In the genomic region with DNA sequence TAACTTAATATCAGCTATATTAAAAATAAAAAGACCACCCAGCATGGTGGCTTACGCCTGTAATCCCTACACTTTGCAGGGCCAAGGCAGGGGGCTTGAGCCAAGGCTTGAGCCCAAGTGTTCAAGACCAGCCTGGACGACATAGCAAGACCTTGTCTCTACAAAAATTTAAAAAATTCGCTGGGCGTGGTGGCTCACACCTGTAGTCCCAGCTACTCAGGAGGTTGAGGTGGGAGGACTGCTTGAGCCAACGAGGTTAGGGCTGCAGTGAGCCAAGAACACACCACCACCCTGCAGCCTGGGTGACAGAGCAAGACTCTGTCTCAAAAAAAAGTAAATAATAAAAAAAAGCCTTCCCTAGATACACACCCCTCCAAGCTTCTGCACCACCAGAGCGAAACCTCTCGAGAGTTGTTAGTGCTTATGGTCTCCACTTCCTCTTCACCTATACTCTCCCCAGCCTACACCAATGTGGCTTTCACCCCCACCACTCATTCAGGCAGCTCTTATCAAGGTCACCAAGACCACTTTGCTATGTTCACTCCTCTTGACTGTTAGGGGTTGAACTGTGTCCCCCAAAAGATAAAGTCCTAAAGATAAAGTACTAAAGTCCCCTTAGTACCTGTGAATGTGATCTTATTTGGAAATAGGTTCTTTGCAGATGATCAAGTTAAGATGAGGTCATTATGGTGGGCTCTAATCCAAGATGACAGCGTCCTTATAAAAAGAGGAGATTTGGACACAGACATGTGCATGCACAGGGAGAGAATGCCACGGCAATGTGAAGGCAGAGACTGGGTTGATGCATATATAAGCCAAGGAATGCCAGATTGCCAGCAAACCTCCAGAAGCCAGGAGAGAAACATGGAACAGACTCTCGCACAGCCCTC, we compare ENCODE assay signal across 8 cellular contexts. TPM values are rescaled to one million over a fixed set of nuclear protein-coding genes. Genes with fewer than 3 reads are reported as not detected.
DNase-seq lines count a peak whose midpoint lies in the region; ATAC-seq and TF ChIP-seq lines count a peak whose summit lies in the region.

No MANE protein-coding gene starts in this region.

- CTCF ChIA-PET in activated CD8-positive, alpha-beta T cell treated with anti-CD3 and anti-CD28 coated beads for 36 hours (lab: Charles Lee) = interaction anchor here (1.3 to 3.2 kb wide), 8 partner anchors 10 to 85 kb away, joined by 3 to 20 read pairs (median 4); no protein-coding TSS in a partner anchor

- peaks cover 11% of the 10 kb centered on the region for H3K4me1 ChIP-seq in upper lobe of right lung
- peaks cover 15% of the 10 kb centered on the region for H3K4me1 ChIP-seq in BE2C
- peaks cover 0 to 11% of the 10 kb centered on the region in 2 donors for H3K4me1 ChIP-seq in aorta (ENCODE audit: control insufficient read depth in 1 of 2, insufficient read depth in 2 of 2, low read length in 2 of 2)

- intact Hi-C loops in activated CD8-positive, alpha-beta T cell treated with anti-CD3 and anti-CD28 coated beads for 36 hours (cut with micrococcal nuclease) = no loop called here
- intact Hi-C loops in upper lobe of right lung (cut with DNase I) = no loop called here
- intact Hi-C loops in aorta (cut with DNase I) = no loop called here

- H3K4me3 ChIP-seq in upper lobe of right lung (no peak overlapping the region), BE2C (ENCODE audit: low read depth, low read length) (no peak overlapping the region), aorta (ENCODE audit: low read length in 2 of 2) (no peak overlapping the region)

- peaks cover 6% of the 10 kb centered on the region for H3K36me3 Mint-ChIP-seq in activated naive CD8-positive, alpha-beta T cell
- peaks cover 1% of the 10 kb centered on the region for H3K36me3 Mint-ChIP-seq in activated naive CD8-positive, alpha-beta T cell treated with anti-CD3 and anti-CD28 coated beads for 36 hours
- no peaks in the 10 kb centered on the region for H3K36me3 Mint-ChIP-seq in activated CD8-positive, alpha-beta T cell treated with anti-CD3 and anti-CD28 coated beads for 36 hours (ENCODE audit: low read depth)

- WGBS in aorta, 2 donors = 66 to 69% methylated on average over 10 of the region's 10 CpGs

- POLR2A ChIA-PET in activated CD8-positive, alpha-beta T cell treated with anti-CD3 and anti-CD28 coated beads for 36 hours (lab: Charles Lee) = interaction anchor here (1.1 kb wide), 1 partner anchor 17 kb away, joined by 3 read pairs; no protein-coding TSS in a partner anchor

- no peaks in the 10 kb centered on the region for H3K27me3 Mint-ChIP-seq in activated naive CD8-positive, alpha-beta T cell
- no peaks in the 10 kb centered on the region for H3K27me3 Mint-ChIP-seq in activated naive CD8-positive, alpha-beta T cell treated with anti-CD3 and anti-CD28 coated beads for 36 hours
- no peaks in the 10 kb centered on the region for H3K27me3 Mint-ChIP-seq in activated CD8-positive, alpha-beta T cell treated with anti-CD3 and anti-CD28 coated beads for 36 hours

- peak overlapping the region; percentile 24 for H3K27ac Mint-ChIP-seq in activated naive CD8-positive, alpha-beta T cell
- H3K27ac Mint-ChIP-seq in activated naive CD8-positive, alpha-beta T cell treated with anti-CD3 and anti-CD28 coated beads for 36 hours = no peak overlapping the region
- H3K27ac Mint-ChIP-seq in activated CD8-positive, alpha-beta T cell treated with anti-CD3 and anti-CD28 coated beads for 36 hours = no peak overlapping the region

- peak; percentile 55 for ATAC-seq in activated CD8-positive, alpha-beta T cell treated with anti-CD3 and anti-CD28 coated beads for 36 hours
- ATAC-seq in upper lobe of right lung = no peak
- no peak for ATAC-seq in aorta (ENCODE audit: low FRiP score)

- DNase-seq in activated naive CD8-positive, alpha-beta T cell treated with anti-CD3 and anti-CD28 coated beads for 36 hours = no peak
- DNase-seq in activated CD8-positive, alpha-beta T cell treated with anti-CD3 and anti-CD28 coated beads for 36 hours = peak; percentile 32
- DNase-seq in kidney tubule cell (ENCODE audit: low spot score) = peak; percentile 45
- DNase-seq in upper lobe of right lung = no peak
- no peak for DNase-seq in BE2C
- DNase-seq in NCI-H524 (lab: John Stamatoyannopoulos, UW) = no peak
- DNase-seq in aorta = no peak

- H3K36me3 ChIP-seq in upper lobe of right lung (peaks cover 15% of the 10 kb centered on the region), BE2C (peaks cover 3% of the 10 kb centered on the region; the same call in 1 of the 2 replicates), aorta (ENCODE audit: control insufficient read depth in 1 of 2, insufficient read depth in 2 of 2, low read length in 1 of 2) (peaks cover 0 to 1% of the 10 kb centered on the region in 2 donors)

- H3K9me3 Mint-ChIP-seq in activated naive CD8-positive, alpha-beta T cell (ENCODE audit: low read depth) = no peaks in the 10 kb centered on the region
- no peaks in the 10 kb centered on the region for H3K9me3 Mint-ChIP-seq in activated naive CD8-positive, alpha-beta T cell treated with anti-CD3 and anti-CD28 coated beads for 36 hours
- H3K9me3 Mint-ChIP-seq in activated CD8-positive, alpha-beta T cell treated with anti-CD3 and anti-CD28 coated beads for 36 hours = no peaks in the 10 kb centered on the region

- H3K27me3 ChIP-seq in upper lobe of right lung = no peaks in the 10 kb centered on the region
- H3K27me3 ChIP-seq in BE2C = no peaks in the 10 kb centered on the region
- no peaks in the 10 kb centered on the region for H3K27me3 ChIP-seq in aorta (ENCODE audit: control insufficient read depth in 1 of 2, insufficient read depth in 2 of 2, low read length in 1 of 2)

- no peak overlapping the region for H3K4me3 Mint-ChIP-seq in activated naive CD8-positive, alpha-beta T cell
- H3K4me3 Mint-ChIP-seq in activated naive CD8-positive, alpha-beta T cell treated with anti-CD3 and anti-CD28 coated beads for 36 hours = no peak overlapping the region
- H3K4me3 Mint-ChIP-seq in activated CD8-positive, alpha-beta T cell treated with anti-CD3 and anti-CD28 coated beads for 36 hours = no peak overlapping the region

- peak overlapping the region; percentile 75 for H3K27ac ChIP-seq in upper lobe of right lung
- H3K27ac ChIP-seq in aorta (ENCODE audit: low read depth in 1 of 2, low read length in 2 of 2) = peak overlapping the region in 1 of 2 donors; percentile 87

- no peak for TF ChIP-seq CTCF in activated CD8-positive, alpha-beta T cell treated with anti-CD3 and anti-CD28 coated beads for 36 hours (IDR thresholded peaks at IDR 0.05)
- TF ChIP-seq CTCF in upper lobe of right lung (IDR thresholded peaks at IDR 0.05) = no peak
- TF ChIP-seq CTCF in BE2C (IDR thresholded peaks at IDR 0.05; ENCODE audit: low read depth, low read length) = no peak

- H3K9me3 ChIP-seq in upper lobe of right lung (no peaks in the 10 kb centered on the region), BE2C (no peaks in the 10 kb centered on the region), aorta (ENCODE audit: control insufficient read depth, low read length) (no peaks in the 10 kb centered on the region)

- peaks cover 32% of the 10 kb centered on the region for H3K4me1 Mint-ChIP-seq in activated naive CD8-positive, alpha-beta T cell (ENCODE audit: low read depth)
- peaks cover 27% of the 10 kb centered on the region for H3K4me1 Mint-ChIP-seq in activated naive CD8-positive, alpha-beta T cell treated with anti-CD3 and anti-CD28 coated beads for 36 hours
- peaks cover 38% of the 10 kb centered on the region for H3K4me1 Mint-ChIP-seq in activated CD8-positive, alpha-beta T cell treated with anti-CD3 and anti-CD28 coated beads for 36 hours (ENCODE audit: low read depth)

RNA-seq across cellular contexts. Expression of a gene that starts 6.8 kb away (rescaled TPM):
- 10 to 100 TPM; 78.6 to 79.9 TPM for total RNA-seq in activated naive CD8-positive, alpha-beta T cell treated with anti-CD3 and anti-CD28 coated beads for 36 hours
- 10 to 100 TPM; 63.8 to 64.6 TPM for total RNA-seq in activated CD8-positive, alpha-beta T cell treated with anti-CD3 and anti-CD28 coated beads for 36 hours
- total RNA-seq in upper lobe of right lung (47.7 TPM), aorta (10 to 100 TPM; 39.3 to 59.9 TPM)
- 30.8 TPM for polyA plus RNA-seq in BE2C (2012; ENCODE audit: insufficient read depth, insufficient read length, low read depth)
- 10 to 100 TPM in 1 of 2 donors, 1 to 10 TPM in 1; 6.8 to 13.7 TPM for polyA plus RNA-seq in aorta

RNA-seq across cellular contexts. Expression of a gene that starts 58.7 kb away (rescaled TPM):
- total RNA-seq in activated naive CD8-positive, alpha-beta T cell treated with anti-CD3 and anti-CD28 coated beads for 36 hours = 1 to 10 TPM in 1 of 2 experiments, under 1 TPM in 1; 0.74 to 1.5 TPM
- 1 to 10 TPM; 3.0 to 3.7 TPM for total RNA-seq in activated CD8-positive, alpha-beta T cell treated with anti-CD3 and anti-CD28 coated beads for 36 hours
- total RNA-seq in upper lobe of right lung = 7.1 TPM
- polyA plus RNA-seq in BE2C (2012; ENCODE audit: insufficient read depth, insufficient read length, low read depth) = 47.9 TPM
- total RNA-seq in aorta = 10 to 100 TPM in 1 of 2 donors, 1 to 10 TPM in 1; 3.9 to 19.6 TPM
- polyA plus RNA-seq in aorta = 1 to 10 TPM in 1 of 2 donors, under 1 TPM in 1; 0.56 to 6.1 TPM

Comparison
In these comparisons a context has a peak if more than half of its experiments do, and no peak if none do; other contexts are left out.
1. DNase-seq: peak in activated CD8-positive, alpha-beta T cell treated with anti-CD3 and anti-CD28 coated beads for 36 hours (single experiment) and kidney tubule cell (single experiment); none in activated naive CD8-positive, alpha-beta T cell treated with anti-CD3 and anti-CD28 coated beads for 36 hours (single experiment), upper lobe of right lung (single experiment), BE2C (single experiment), NCI-H524 (0 of 2) and aorta (0 of 2).